In genomic region chr22:41398921-41399320, GRCh38 we compare ENCODE assay signal across 1 cellular context.
TF ChIP-seq lines count a peak whose summit lies in the region.

No MANE protein-coding gene starts in this region.

TF ChIP-seq in GM23338, 12 proteins besides CTCF, POLR2A, EP300 and RAD21:
- no peak for TF ChIP-seq STAT1 (IDR thresholded peaks at IDR 0.05; ENCODE audit: unreplicated experiment)
- no peak for TF ChIP-seq ZNF114 (CRISPR knock-in tag; IDR thresholded peaks at IDR 0.05)
- TF ChIP-seq NANOG (IDR thresholded peaks at IDR 0.05; ENCODE audit: borderline replicate concordance), result no peak
- no peak for TF ChIP-seq POLR2AphosphoS5 (IDR thresholded peaks at IDR 0.05; ENCODE audit: low read depth)
- no peak for TF ChIP-seq ZNF331 (CRISPR knock-in tag; IDR thresholded peaks at IDR 0.05; ENCODE audit: low read depth)
